ENCODE assay signal across 8 cellular contexts in genomic region chr4:145179201-145179860, GRCh38. TPM values are rescaled to one million over a fixed set of nuclear protein-coding genes. Genes with fewer than 3 reads are reported as not detected.
A peak's percentile ranks its signal among the peaks of the same experiment; 100 is the strongest.
DNase-seq lines count a peak whose midpoint lies in the region; ATAC-seq and TF ChIP-seq lines count a peak whose summit lies in the region.

No MANE protein-coding gene starts in this region.

- H3K9me3 ChIP-seq in OCI-LY3 (ENCODE audit: insufficient read depth, low read length) = no peaks in the 10 kb centered on the region

- no peak overlapping the region; the same call in 1 of the 2 replicates for H2AFZ ChIP-seq in OCI-LY3 (ENCODE audit: low read depth, low read length)

- POLR2A ChIA-PET in naive thymus-derived CD8-positive, alpha-beta T cell (lab: Charles Lee) = interaction anchor here (0.8 to 4.0 kb wide), 5 partner anchors 9 to 440 kb away, joined by 3 to 23 read pairs (median 6); partner anchors contain the start of genes ABCE1, ANAPC10 and MMAA

- peak overlapping the region; percentile 91 for H3K4me2 ChIP-seq in OCI-LY3 (ENCODE audit: low read length)

- H3K27ac ChIP-seq in OCI-LY3 (ENCODE audit: low read length) = peak overlapping the region; percentile 79

- peaks cover 31% of the 10 kb centered on the region for H3K4me1 ChIP-seq in OCI-LY3 (ENCODE audit: low read length)

- peaks cover 12% of the 10 kb centered on the region for H3K36me3 ChIP-seq in OCI-LY3 (replicated peaks; ENCODE audit: low read depth, low read length)

- peak overlapping the region; percentile 79 for H3K4me3 ChIP-seq in OCI-LY3 (ENCODE audit: low read length)

- peak; percentile 44 for ATAC-seq in HG03025 (IDR thresholded peaks at IDR 0.05; ENCODE audit: low FRiP score, unreplicated experiment)
- peak; percentile 45 to 48 for ATAC-seq in activated T-cell treated with anti-CD3 and anti-CD28 coated beads, Interleukin-2, amount 50 U/mL, for 72 hours (replicated peaks in 1 of 2)
- peak; percentile 29 to 36 for ATAC-seq in naive thymus-derived CD8-positive, alpha-beta T cell

- peak overlapping the region; percentile 96 to 99 for H3K4me3 Mint-ChIP-seq in activated T-cell treated with anti-CD3 and anti-CD28 coated beads, Interleukin-2, amount 50 U/mL, for 72 hours
- peak overlapping the region; percentile 83 to 96 (median 92) for H3K4me3 Mint-ChIP-seq in naive thymus-derived CD8-positive, alpha-beta T cell

- DNase-seq in SIG-M5 treated with dmso at 0.1 percent for 504 hours (lab: John Stamatoyannopoulos, UW; ENCODE audit: unreplicated experiment) (peak; percentile 17), SIG-M5 (lab: John Stamatoyannopoulos, UW) (no peak), fibroblast of gingiva (ENCODE audit: low read depth) (peak; percentile 60)
- DNase-seq in activated T-cell treated with anti-CD3 and anti-CD28 coated beads, Interleukin-2, amount 50 U/mL, for 72 hours = peak; percentile 83 to 85
- DNase-seq in naive thymus-derived CD8-positive, alpha-beta T cell = peak; percentile 56 to 82 (median 68)
- DNase-seq in stimulated activated naive CD4-positive, alpha-beta T cell (lab: John Stamatoyannopoulos, UW) = peak in 5 of 6 experiments; percentile 41 to 78 (median 72)

- H3K27me3 ChIP-seq in OCI-LY3 (ENCODE audit: low read depth, low read length) = no peaks in the 10 kb centered on the region

- H3K27ac Mint-ChIP-seq in activated T-cell treated with anti-CD3 and anti-CD28 coated beads, Interleukin-2, amount 50 U/mL, for 72 hours = peak overlapping the region; percentile 94
- H3K27ac Mint-ChIP-seq in naive thymus-derived CD8-positive, alpha-beta T cell = peak overlapping the region; percentile 75 to 98 (median 96)

- peak overlapping the region; percentile 90 for H3K9ac ChIP-seq in OCI-LY3 (ENCODE audit: low read length)

- H3K4me1 Mint-ChIP-seq in activated T-cell treated with anti-CD3 and anti-CD28 coated beads, Interleukin-2, amount 50 U/mL, for 72 hours (ENCODE audit: low read depth) = peaks cover 46% of the 10 kb centered on the region
- peaks cover 24 to 58% (median 43%) of the 10 kb centered on the region in 4 donors for H3K4me1 Mint-ChIP-seq in naive thymus-derived CD8-positive, alpha-beta T cell

- no peak for TF ChIP-seq CTCF in OCI-LY3 (IDR thresholded peaks at IDR 0.05; ENCODE audit: low read depth, low read length)

- no peaks in the 10 kb centered on the region for H3K27me3 Mint-ChIP-seq in activated T-cell treated with anti-CD3 and anti-CD28 coated beads, Interleukin-2, amount 50 U/mL, for 72 hours (ENCODE audit: low read depth)
- peaks cover 0 to 2% (median 0%) of the 10 kb centered on the region in 5 donors for H3K27me3 Mint-ChIP-seq in naive thymus-derived CD8-positive, alpha-beta T cell

- peaks cover 15 to 17% of the 10 kb centered on the region in 2 donors for H3K36me3 Mint-ChIP-seq in activated T-cell treated with anti-CD3 and anti-CD28 coated beads, Interleukin-2, amount 50 U/mL, for 72 hours (ENCODE audit: insufficient read depth in 2 of 2)
- peaks cover 0 to 7% (median 5%) of the 10 kb centered on the region in 3 donors for H3K36me3 Mint-ChIP-seq in naive thymus-derived CD8-positive, alpha-beta T cell

- H3K9me3 Mint-ChIP-seq in activated T-cell treated with anti-CD3 and anti-CD28 coated beads, Interleukin-2, amount 50 U/mL, for 72 hours = no peaks in the 10 kb centered on the region
- no peaks in the 10 kb centered on the region for H3K9me3 Mint-ChIP-seq in naive thymus-derived CD8-positive, alpha-beta T cell

- peaks cover 39% of the 10 kb centered on the region for H4K20me1 ChIP-seq in OCI-LY3 (ENCODE audit: insufficient read depth, low read length)

- peaks cover 59% of the 10 kb centered on the region for H3K79me2 ChIP-seq in OCI-LY3 (ENCODE audit: low read length)

RNA-seq across cellular contexts. Expression of gene OTUD4, which starts 1.1 kb away (rescaled TPM):
- 10 to 100 TPM; 50.0 to 67.3 TPM for total RNA-seq in activated T-cell treated with anti-CD3 and anti-CD28 coated beads, Interleukin-2, amount 50 U/mL, for 72 hours
- total RNA-seq in naive thymus-derived CD8-positive, alpha-beta T cell = 10 to 100 TPM; 56.7 to 61.8 TPM
- 10 to 100 TPM; 14.7 to 17.9 (median 14.9) TPM for polyA plus RNA-seq in naive thymus-derived CD8-positive, alpha-beta T cell
